ENCODE assay signal across 14 cellular contexts in the genomic region with DNA sequence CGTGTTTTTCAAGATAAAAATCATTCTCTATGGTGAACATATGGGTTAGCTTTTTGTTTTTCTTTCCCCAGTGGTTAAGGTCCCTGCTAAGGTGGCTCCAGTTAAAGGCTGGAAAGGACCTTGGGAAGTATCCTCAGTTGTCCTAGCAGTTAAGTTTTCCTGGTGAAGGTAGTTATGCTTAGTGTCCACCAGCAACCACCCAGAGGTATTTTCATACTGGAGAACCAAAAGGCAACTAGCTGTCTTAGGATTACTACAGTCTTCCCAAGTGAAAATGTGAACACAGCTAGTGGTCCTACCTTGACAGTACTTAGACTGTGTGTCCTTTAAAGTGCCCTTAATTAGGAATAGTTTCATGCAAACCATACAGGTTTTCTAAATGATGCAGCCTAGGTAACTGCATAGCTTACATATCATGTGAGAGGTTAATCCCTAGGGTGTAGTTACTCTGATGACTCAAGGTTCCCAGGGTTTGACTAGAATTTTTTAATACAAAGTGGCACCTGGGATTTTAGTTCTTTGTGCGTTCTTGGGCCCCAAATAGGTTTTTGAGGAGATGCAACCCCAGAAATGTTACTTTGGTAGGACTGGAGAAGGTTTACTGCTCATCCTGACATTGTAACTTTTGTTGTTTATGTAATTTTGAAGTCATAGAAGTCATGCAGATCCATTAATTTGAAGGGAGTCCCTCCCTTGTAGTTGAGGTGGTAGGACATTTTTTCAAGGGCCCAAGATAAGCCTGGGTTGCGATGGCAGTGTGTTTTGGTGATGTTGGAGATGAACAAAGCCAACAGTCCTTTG. TPM values are rescaled to one million over a fixed set of nuclear protein-coding genes. Genes with fewer than 3 reads are reported as not detected.
A peak's percentile ranks its signal among the peaks of the same experiment; 100 is the strongest.
DNase-seq lines count a peak whose midpoint lies in the region; ATAC-seq and TF ChIP-seq lines count a peak whose summit lies in the region.
"Had no signal": no experiment of that assay in that cellular context is flagged by ENCODE, and none has a peak within 500 bp of the region (broad histone marks: within the 10 kb centered on the region; RNA-seq: fewer than 3 reads in every experiment).

No MANE protein-coding gene starts in this region.

- peak overlapping the region; percentile 36 for H3K27ac ChIP-seq in lower lobe of right lung
- H3K27ac ChIP-seq: KMS-11 had no signal

- H3K36me3 ChIP-seq in lower lobe of right lung: no peaks in the 10 kb centered on the region

- peaks cover 7% of the 10 kb centered on the region for H3K9me3 ChIP-seq in lower lobe of right lung
- H3K9me3 ChIP-seq: mucosa of descending colon had no signal

- TF ChIP-seq CTCF in lower lobe of right lung (IDR thresholded peaks at IDR 0.05): no peak

- no peak overlapping the region for H3K4me3 ChIP-seq in lower lobe of right lung
- H3K4me3 ChIP-seq: mucosa of descending colon had no signal

- peaks cover 32% of the 10 kb centered on the region for H3K4me1 ChIP-seq in lower lobe of right lung

- H3K27me3 ChIP-seq in lower lobe of right lung (ENCODE audit: low read depth): no peaks in the 10 kb centered on the region

- intact Hi-C loops in lower lobe of right lung (cut with DNase I): no loop called here

- DNase-seq in ACHN (peak; percentile 45), M059J (ENCODE audit: low read depth) (peak; percentile 56), lower lobe of right lung (no peak), NCI-H2196 treated with DMSO at 0.1 percent for 48 hours (lab: John Stamatoyannopoulos, UW; ENCODE audit: unreplicated experiment) (no peak), retina (no peak)
- no peak for DNase-seq in stimulated activated CD4-positive, alpha-beta T cell treated with anti-CD3 and anti-CD28 coated beads, Interleukin-12 subunit alpha, Interleukin-12 subunit beta, amount 100 ng/mL, for 4 hours
- DNase-seq: activated CD8-positive, alpha-beta memory T cell treated with anti-CD3 and anti-CD28 coated beads for 24 hours; activated naive CD4-positive, alpha-beta T cell treated with anti-CD3 and anti-CD28 coated beads, Interleukin-2, amount 10 ng/mL, durations not matched to agents 7 days and 5 days; RPMI8226; stimulated activated CD4-positive, alpha-beta T cell treated with anti-CD3 and anti-CD28 coated beads, Interleukin-2, amount 100 ng/mL, for 24 hours had no signal

- ATAC-seq in SK-N-SH treated with all-trans-retinoic acid at 6 μM for 48 hours: peak; percentile 7
- ATAC-seq in lower lobe of right lung: no peak
- ATAC-seq in HG03095 (IDR thresholded peaks at IDR 0.05; ENCODE audit: unreplicated experiment): no peak

- in situ Hi-C loops in ACHN (cut with HindIII; ENCODE audit: low pct_ligation_motif_present, low pct_unique_long_range_greater_than_20kb, low sequenced_read_pairs): no loop called here

TF ChIP-seq in SK-N-SH treated with all-trans-retinoic acid at 6 μM for 48 hours, 23 proteins besides CTCF, POLR2A, EP300 and RAD21:
- TF ChIP-seq, protein P1, sequence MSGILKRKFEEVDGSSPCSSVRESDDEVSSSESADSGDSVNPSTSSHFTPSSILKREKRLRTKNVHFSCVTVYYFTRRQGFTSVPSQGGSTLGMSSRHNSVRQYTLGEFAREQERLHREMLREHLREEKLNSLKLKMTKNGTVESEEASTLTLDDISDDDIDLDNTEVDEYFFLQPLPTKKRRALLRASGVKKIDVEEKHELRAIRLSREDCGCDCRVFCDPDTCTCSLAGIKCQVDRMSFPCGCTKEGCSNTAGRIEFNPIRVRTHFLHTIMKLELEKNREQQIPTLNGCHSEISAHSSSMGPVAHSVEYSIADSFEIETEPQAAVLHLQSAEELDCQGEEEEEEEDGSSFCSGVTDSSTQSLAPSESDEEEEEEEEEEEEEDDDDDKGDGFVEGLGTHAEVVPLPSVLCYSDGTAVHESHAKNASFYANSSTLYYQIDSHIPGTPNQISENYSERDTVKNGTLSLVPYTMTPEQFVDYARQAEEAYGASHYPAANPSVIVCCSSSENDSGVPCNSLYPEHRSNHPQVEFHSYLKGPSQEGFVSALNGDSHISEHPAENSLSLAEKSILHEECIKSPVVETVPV (CRISPR knock-in tag; IDR thresholded peaks at IDR 0.05): no peak
- no peak for TF ChIP-seq SNAI2 (CRISPR knock-in tag; IDR thresholded peaks at IDR 0.05)
- no peak for TF ChIP-seq OSR1 (CRISPR knock-in tag; IDR thresholded peaks at IDR 0.05)
- TF ChIP-seq TOX (CRISPR knock-in tag; IDR thresholded peaks at IDR 0.05; ENCODE audit: borderline replicate concordance): no peak
- no peak for TF ChIP-seq ZFP30 (CRISPR knock-in tag; IDR thresholded peaks at IDR 0.05)
- TF ChIP-seq ARNTL (CRISPR knock-in tag; IDR thresholded peaks at IDR 0.05; ENCODE audit: borderline replicate concordance, low read depth): no peak
- TF ChIP-seq, protein P2, sequence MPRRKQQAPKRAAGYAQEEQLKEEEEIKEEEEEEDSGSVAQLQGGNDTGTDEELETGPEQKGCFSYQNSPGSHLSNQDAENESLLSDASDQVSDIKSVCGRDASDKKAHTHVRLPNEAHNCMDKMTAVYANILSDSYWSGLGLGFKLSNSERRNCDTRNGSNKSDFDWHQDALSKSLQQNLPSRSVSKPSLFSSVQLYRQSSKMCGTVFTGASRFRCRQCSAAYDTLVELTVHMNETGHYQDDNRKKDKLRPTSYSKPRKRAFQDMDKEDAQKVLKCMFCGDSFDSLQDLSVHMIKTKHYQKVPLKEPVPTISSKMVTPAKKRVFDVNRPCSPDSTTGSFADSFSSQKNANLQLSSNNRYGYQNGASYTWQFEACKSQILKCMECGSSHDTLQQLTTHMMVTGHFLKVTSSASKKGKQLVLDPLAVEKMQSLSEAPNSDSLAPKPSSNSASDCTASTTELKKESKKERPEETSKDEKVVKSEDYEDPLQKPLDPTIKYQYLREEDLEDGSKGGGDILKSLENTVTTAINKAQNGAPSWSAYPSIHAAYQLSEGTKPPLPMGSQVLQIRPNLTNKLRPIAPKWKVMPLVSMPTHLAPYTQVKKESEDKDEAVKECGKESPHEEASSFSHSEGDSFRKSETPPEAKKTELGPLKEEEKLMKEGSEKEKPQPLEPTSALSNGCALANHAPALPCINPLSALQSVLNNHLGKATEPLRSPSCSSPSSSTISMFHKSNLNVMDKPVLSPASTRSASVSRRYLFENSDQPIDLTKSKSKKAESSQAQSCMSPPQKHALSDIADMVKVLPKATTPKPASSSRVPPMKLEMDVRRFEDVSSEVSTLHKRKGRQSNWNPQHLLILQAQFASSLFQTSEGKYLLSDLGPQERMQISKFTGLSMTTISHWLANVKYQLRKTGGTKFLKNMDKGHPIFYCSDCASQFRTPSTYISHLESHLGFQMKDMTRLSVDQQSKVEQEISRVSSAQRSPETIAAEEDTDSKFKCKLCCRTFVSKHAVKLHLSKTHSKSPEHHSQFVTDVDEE (CRISPR knock-in tag; IDR thresholded peaks at IDR 0.05): no peak
- TF ChIP-seq, protein P3, sequence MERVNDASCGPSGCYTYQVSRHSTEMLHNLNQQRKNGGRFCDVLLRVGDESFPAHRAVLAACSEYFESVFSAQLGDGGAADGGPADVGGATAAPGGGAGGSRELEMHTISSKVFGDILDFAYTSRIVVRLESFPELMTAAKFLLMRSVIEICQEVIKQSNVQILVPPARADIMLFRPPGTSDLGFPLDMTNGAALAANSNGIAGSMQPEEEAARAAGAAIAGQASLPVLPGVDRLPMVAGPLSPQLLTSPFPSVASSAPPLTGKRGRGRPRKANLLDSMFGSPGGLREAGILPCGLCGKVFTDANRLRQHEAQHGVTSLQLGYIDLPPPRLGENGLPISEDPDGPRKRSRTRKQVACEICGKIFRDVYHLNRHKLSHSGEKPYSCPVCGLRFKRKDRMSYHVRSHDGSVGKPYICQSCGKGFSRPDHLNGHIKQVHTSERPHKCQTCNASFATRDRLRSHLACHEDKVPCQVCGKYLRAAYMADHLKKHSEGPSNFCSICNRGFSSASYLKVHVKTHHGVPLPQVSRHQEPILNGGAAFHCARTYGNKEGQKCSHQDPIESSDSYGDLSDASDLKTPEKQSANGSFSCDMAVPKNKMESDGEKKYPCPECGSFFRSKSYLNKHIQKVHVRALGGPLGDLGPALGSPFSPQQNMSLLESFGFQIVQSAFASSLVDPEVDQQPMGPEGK (CRISPR knock-in tag; IDR thresholded peaks at IDR 0.05; ENCODE audit: borderline replicate concordance): no peak
- no peak for TF ChIP-seq RARB (CRISPR knock-in tag; IDR thresholded peaks at IDR 0.05)
- no peak for TF ChIP-seq ZNF70 (CRISPR knock-in tag; IDR thresholded peaks at IDR 0.05)
- no peak for TF ChIP-seq ZFP3 (CRISPR knock-in tag; IDR thresholded peaks at IDR 0.05)

RNA-seq across cellular contexts. Expression of a gene that starts 36.5 kb away (rescaled TPM):
- total RNA-seq in M059J (2014; rRNA removed; shearing (Covaris generic)): 61.5 and 63.1 TPM in 2 replicates
- 55.3 TPM for total RNA-seq in lower lobe of right lung

RNA-seq across cellular contexts. Expression of a gene that starts 36.8 kb away (rescaled TPM):
- 116 and 197 TPM in 2 replicates for total RNA-seq in M059J (2014; rRNA removed; shearing (Covaris generic))
- 77.7 TPM for total RNA-seq in lower lobe of right lung

RNA-seq across cellular contexts. Expression of a gene that starts 42.0 kb away (rescaled TPM):
- 10.9 and 21.0 TPM in 2 replicates for total RNA-seq in M059J (2014; rRNA removed; shearing (Covaris generic))
- total RNA-seq in lower lobe of right lung: 31.1 TPM

Comparison
In these comparisons a context has a peak if more than half of its experiments do, and no peak if none do; other contexts are left out.
1. DNase-seq: peak in ACHN (single experiment) and M059J (single experiment); none in lower lobe of right lung (single experiment), NCI-H2196 treated with DMSO at 0.1 percent for 48 hours (single experiment), stimulated activated CD4-positive, alpha-beta T cell treated with anti-CD3 and anti-CD28 coated beads, Interleukin-12 subunit alpha, Interleukin-12 subunit beta, amount 100 ng/mL, for 4 hours (single experiment) and retina (single experiment).